17 cellular contexts compared by ENCODE assay signal in genomic region chr5:146339715-146340259, GRCh38. TPM values are rescaled to one million over a fixed set of nuclear protein-coding genes. Genes with fewer than 3 reads are reported as not detected.
A peak's percentile ranks its signal among the peaks of the same experiment; 100 is the strongest.
DNase-seq lines count a peak whose midpoint lies in the region; ATAC-seq and TF ChIP-seq lines count a peak whose summit lies in the region.
"Had no signal": no experiment of that assay in that cellular context is flagged by ENCODE, and none has a peak within 500 bp of the region (broad histone marks: within the 10 kb centered on the region; RNA-seq: fewer than 3 reads in every experiment).

No MANE protein-coding gene starts in this region.

- no peak overlapping the region for H3K4me3 Mint-ChIP-seq in activated naive CD4-positive, alpha-beta T cell treated with anti-CD3 and anti-CD28 coated beads, Interleukin-2, amount 10 ng/mL, durations not matched to agents 7 days and 5 days
- H3K4me3 Mint-ChIP-seq in brain (peak overlapping the region; percentile 75 to 81 (median 80)), mesothelial cell of epicardium (peak overlapping the region; percentile 26), T-cell (no peak overlapping the region)
- H3K4me3 Mint-ChIP-seq: memory B cell had no signal

- H3K4me3 ChIP-seq in subcutaneous abdominal adipose tissue (ENCODE audit: low read depth in 1 of 5, low read length in 5 of 5), result peak overlapping the region; percentile 4 to 48 (median 27)
- H3K4me3 ChIP-seq: gastroesophageal sphincter, GM12878, testis had no signal

- peak overlapping the region; percentile 77 for H3K27ac Mint-ChIP-seq in activated naive CD4-positive, alpha-beta T cell treated with anti-CD3 and anti-CD28 coated beads, Interleukin-2, amount 10 ng/mL, durations not matched to agents 7 days and 5 days
- H3K27ac Mint-ChIP-seq in brain (no peak overlapping the region), mesothelial cell of epicardium (no peak overlapping the region), T-cell (no peak overlapping the region)
- H3K27ac Mint-ChIP-seq: memory B cell had no signal

- H3K9ac ChIP-seq in subcutaneous abdominal adipose tissue (ENCODE audit: low read length in 5 of 5), result no peak overlapping the region
- H3K9ac ChIP-seq: KMS-11 had no signal

- no peaks in the 10 kb centered on the region for H3K9me3 Mint-ChIP-seq in activated naive CD4-positive, alpha-beta T cell treated with anti-CD3 and anti-CD28 coated beads, Interleukin-2, amount 10 ng/mL, durations not matched to agents 7 days and 5 days
- H3K9me3 Mint-ChIP-seq in brain (peaks cover 0 to 12% (median 0%) of the 10 kb centered on the region in 5 experiments), mesothelial cell of epicardium (no peaks in the 10 kb centered on the region), T-cell (peaks cover 0 to 3% (median 0%) of the 10 kb centered on the region in 3 donors)
- H3K9me3 Mint-ChIP-seq: memory B cell had no signal

- no peaks in the 10 kb centered on the region for H3K36me3 ChIP-seq in subcutaneous abdominal adipose tissue (ENCODE audit: control insufficient read depth in 5 of 5, insufficient read depth in 5 of 5, low read length in 5 of 5)
- H3K36me3 ChIP-seq: gastroesophageal sphincter, sigmoid colon had no signal

- POLR2A ChIA-PET in T-cell (lab: Charles Lee), result no interaction called here

- H3K27me3 ChIP-seq in subcutaneous abdominal adipose tissue (ENCODE audit: control insufficient read depth in 5 of 5, insufficient read depth in 4 of 5, low read length in 5 of 5), result peaks cover 70 to 94% (median 86%) of the 10 kb centered on the region in 5 donors

- H3K4me1 ChIP-seq in subcutaneous abdominal adipose tissue (ENCODE audit: control insufficient read depth in 5 of 5, insufficient read depth in 5 of 5, low read length in 5 of 5), result peaks cover 0 to 18% (median 14%) of the 10 kb centered on the region in 5 donors

- no peak for ATAC-seq in T-cell (replicated peaks in 1 of 4)
- no peak for ATAC-seq in HG02884 (IDR thresholded peaks at IDR 0.05; ENCODE audit: unreplicated experiment)
- ATAC-seq: gastroesophageal sphincter, GM12878 had no signal

- peaks cover 99% of the 10 kb centered on the region for H3K27me3 Mint-ChIP-seq in activated naive CD4-positive, alpha-beta T cell treated with anti-CD3 and anti-CD28 coated beads, Interleukin-2, amount 10 ng/mL, durations not matched to agents 7 days and 5 days
- H3K27me3 Mint-ChIP-seq in brain (peaks cover 100% of the 10 kb centered on the region), mesothelial cell of epicardium (ENCODE audit: low read depth) (peaks cover 100% of the 10 kb centered on the region), T-cell (peaks cover 71 to 95% of the 10 kb centered on the region in 2 donors)

- no peak overlapping the region for H3K27ac ChIP-seq in subcutaneous abdominal adipose tissue (ENCODE audit: low read depth, low read length)
- H3K27ac ChIP-seq: gastroesophageal sphincter, KMS-11, sigmoid colon, testis had no signal

- H3K36me3 Mint-ChIP-seq in activated naive CD4-positive, alpha-beta T cell treated with anti-CD3 and anti-CD28 coated beads, Interleukin-2, amount 10 ng/mL, durations not matched to agents 7 days and 5 days, result no peaks in the 10 kb centered on the region
- H3K36me3 Mint-ChIP-seq in brain (no peaks in the 10 kb centered on the region), mesothelial cell of epicardium (no peaks in the 10 kb centered on the region), T-cell (no peaks in the 10 kb centered on the region)
- H3K36me3 Mint-ChIP-seq: memory B cell had no signal

- no peak for DNase-seq in activated naive CD4-positive, alpha-beta T cell treated with anti-CD3 and anti-CD28 coated beads, Interleukin-2, amount 10 ng/mL, durations not matched to agents 7 days and 5 days
- no peak for DNase-seq in activated naive CD4-positive, alpha-beta T cell treated with Interleukin-2 at 50 U/mL for 16 hours
- no peak for DNase-seq in mesothelial cell of epicardium (ENCODE audit: low spot score in 2 of 2, unreplicated experiment in 2 of 2)
- no peak for DNase-seq in T-cell
- no peak for DNase-seq in NK-92 (lab: John Stamatoyannopoulos, UW; ENCODE audit: unreplicated experiment)
- DNase-seq: activated CD4-positive, CD25-positive, alpha-beta regulatory T cell treated with anti-CD3 and anti-CD28 coated beads, Interleukin-2, amount 50 U/mL, for 72 hours; cerebellar nuclear complex; NCI-H1092; sigmoid colon had no signal

- H3K9me3 ChIP-seq in subcutaneous abdominal adipose tissue (ENCODE audit: control insufficient read depth in 5 of 5, low read length in 5 of 5), result peaks cover 0 to 3% (median 0%) of the 10 kb centered on the region in 5 donors
- H3K9me3 ChIP-seq: gastroesophageal sphincter, sigmoid colon, testis had no signal

- H3K4me1 Mint-ChIP-seq in activated naive CD4-positive, alpha-beta T cell treated with anti-CD3 and anti-CD28 coated beads, Interleukin-2, amount 10 ng/mL, durations not matched to agents 7 days and 5 days, result peaks cover 5% of the 10 kb centered on the region
- H3K4me1 Mint-ChIP-seq in brain (peaks cover 37% of the 10 kb centered on the region), mesothelial cell of epicardium (peaks cover 13% of the 10 kb centered on the region), T-cell (peaks cover 9 to 15% (median 12%) of the 10 kb centered on the region in 3 donors)

- TF ChIP-seq CTCF in brain (conservative IDR thresholded peaks at IDR 0.05) (no peak), mesothelial cell of epicardium (IDR thresholded peaks at IDR 0.05; ENCODE audit: unreplicated experiment) (no peak)

- CTCF ChIA-PET in activated naive CD4-positive, alpha-beta T cell treated with anti-CD3 and anti-CD28 coated beads, Interleukin-2, amount 10 ng/mL, durations not matched to agents 7 days and 5 days (lab: Charles Lee), result no interaction called here
- CTCF ChIA-PET in T-cell (lab: Charles Lee), result no interaction called here

RNA-seq across cellular contexts. Expression of gene POU4F3, which starts 1.1 kb away (rescaled TPM):
- polyA plus RNA-seq in brain (ENCODE audit: insufficient read depth, low read depth, low replicate concordance), result 0.17 TPM
- total RNA-seq in mesothelial cell of epicardium, result 0.09 to 0.25 TPM (median 0.13 TPM) in 3 replicates
- total RNA-seq in T-cell, result under 1 TPM in 2 of 5 donors, not detected in 3; 0.10 to 0.19 TPM
- total RNA-seq: gastroesophageal sphincter, testis had no signal

Comparison
In these comparisons a context has a peak if more than half of its experiments do, and no peak if none do; other contexts are left out.
1. H3K4me3 Mint-ChIP-seq: peak in brain (5 of 5) and mesothelial cell of epicardium (single experiment); none in activated naive CD4-positive, alpha-beta T cell treated with anti-CD3 and anti-CD28 coated beads, Interleukin-2, amount 10 ng/mL, durations not matched to agents 7 days and 5 days (single experiment) and T-cell (0 of 3).